In genomic region chr19:48795055-48795854, GRCh38 we compare ENCODE assay signal across 8 cellular contexts. TPM values are rescaled to one million over a fixed set of nuclear protein-coding genes. Genes with fewer than 3 reads are reported as not detected.
DNase-seq lines count a peak whose midpoint lies in the region; FAIRE-seq and TF ChIP-seq lines count a peak whose summit lies in the region.

No MANE protein-coding gene starts in this region.

- H4K20me1 ChIP-seq in osteoblast (ENCODE audit: insufficient read depth, low read length) = no peaks in the 10 kb centered on the region

- H3K36me3 ChIP-seq in osteoblast (ENCODE audit: insufficient read depth, low read length) (no peaks in the 10 kb centered on the region), testis (ENCODE audit: low read depth, missing control alignments) (no peaks in the 10 kb centered on the region)

- H3K4me3 ChIP-seq in osteoblast (ENCODE audit: insufficient read depth, low read length) (peak overlapping the region; percentile 73), testis (peak overlapping the region; percentile 19 to 61)

- H3K27ac ChIP-seq in osteoblast (ENCODE audit: low read depth, low read length) (peak overlapping the region; percentile 68), testis (peak overlapping the region; percentile 83 to 84)

- 0 to 2% methylated on average over 28 to 38 of the region's 38 CpGs for WGBS in testis, 2 donors

- intact Hi-C loops in testis (cut with DNase I; ENCODE audit: low total_unique reads) = loop anchor here (10.0 kb wide), 1 partner anchor 180 kb away; no protein-coding TSS in a partner anchor

- H3K27ac Mint-ChIP-seq in HFFc6 (peak overlapping the region; percentile 95), glutamatergic neuron (ENCODE audit: unreplicated experiment) (peak overlapping the region; percentile 97)
- H3K27ac Mint-ChIP-seq in activated naive CD8-positive, alpha-beta T cell = peak overlapping the region; percentile 83

- DNase-seq in HFFc6 = peak; percentile 92
- peak; percentile 62 for DNase-seq in NCI-H1048 (lab: John Stamatoyannopoulos, UW)
- DNase-seq in SKM-1 (lab: John Stamatoyannopoulos, UW; ENCODE audit: unreplicated experiment) = peak; percentile 59
- peak; percentile 89 for DNase-seq in glutamatergic neuron
- peak; percentile 98 for DNase-seq in osteoblast (ENCODE audit: insufficient read length, low spot score, missing footprints)
- DNase-seq in testis = peak; percentile 97

- peak overlapping the region; percentile 88 for H3K4me3 Mint-ChIP-seq in HFFc6
- H3K4me3 Mint-ChIP-seq in activated naive CD8-positive, alpha-beta T cell = peak overlapping the region; percentile 92
- H3K4me3 Mint-ChIP-seq in glutamatergic neuron (ENCODE audit: unreplicated experiment) = peak overlapping the region; percentile 94

- peak; percentile 96 for FAIRE-seq in G401.6 (lab: Jason Lieb, UNC)

- H3K4me1 Mint-ChIP-seq in HFFc6 (ENCODE audit: low read depth) = peaks cover 16% of the 10 kb centered on the region
- H3K4me1 Mint-ChIP-seq in activated naive CD8-positive, alpha-beta T cell (ENCODE audit: low read depth) = peaks cover 6% of the 10 kb centered on the region
- peaks cover 3% of the 10 kb centered on the region for H3K4me1 Mint-ChIP-seq in glutamatergic neuron (ENCODE audit: low read depth, unreplicated experiment)

- H3K27me3 Mint-ChIP-seq in HFFc6 (ENCODE audit: insufficient read depth) (no peaks in the 10 kb centered on the region; the same call in 1 of the 2 replicates), glutamatergic neuron (ENCODE audit: unreplicated experiment) (peaks cover 1% of the 10 kb centered on the region)
- no peaks in the 10 kb centered on the region for H3K27me3 Mint-ChIP-seq in activated naive CD8-positive, alpha-beta T cell

- peaks cover 14% of the 10 kb centered on the region for H3K4me1 ChIP-seq in osteoblast (ENCODE audit: insufficient read depth, low read length)
- H3K4me1 ChIP-seq in testis = peaks cover 12% of the 10 kb centered on the region

- TF ChIP-seq CTCF in HFFc6 (IDR thresholded peaks at IDR 0.05) = peak; percentile 98
- TF ChIP-seq CTCF in glutamatergic neuron (IDR thresholded peaks at IDR 0.05; ENCODE audit: partially characterized antibody, unreplicated experiment) = peak; percentile 95
- TF ChIP-seq CTCF in osteoblast (IDR thresholded peaks at IDR 0.05; ENCODE audit: extremely low read depth, low read depth, low read length) = peak; percentile 93
- TF ChIP-seq CTCF in testis (IDR thresholded peaks at IDR 0.05) = peak; percentile 94 to 98 (median 97)

- H3K9me3 ChIP-seq in osteoblast (ENCODE audit: low read depth, low read length) (no peaks in the 10 kb centered on the region), testis (no peaks in the 10 kb centered on the region)

- peak overlapping the region; percentile 88 for H2AFZ ChIP-seq in osteoblast (ENCODE audit: low read length)

- H3K27me3 ChIP-seq in osteoblast (ENCODE audit: insufficient read depth, low read length) = no peaks in the 10 kb centered on the region
- H3K27me3 ChIP-seq in testis = no peaks in the 10 kb centered on the region

- no peaks in the 10 kb centered on the region for H3K79me2 ChIP-seq in osteoblast (ENCODE audit: insufficient read depth, low read length)

- H3K36me3 Mint-ChIP-seq in HFFc6 (ENCODE audit: low read depth) (no peaks in the 10 kb centered on the region), glutamatergic neuron (ENCODE audit: unreplicated experiment) (no peaks in the 10 kb centered on the region)
- H3K36me3 Mint-ChIP-seq in activated naive CD8-positive, alpha-beta T cell = no peaks in the 10 kb centered on the region

- no peaks in the 10 kb centered on the region for H3K9me3 Mint-ChIP-seq in HFFc6
- no peaks in the 10 kb centered on the region for H3K9me3 Mint-ChIP-seq in activated naive CD8-positive, alpha-beta T cell (ENCODE audit: low read depth)
- no peaks in the 10 kb centered on the region for H3K9me3 Mint-ChIP-seq in glutamatergic neuron (ENCODE audit: unreplicated experiment)

- no peak for TF ChIP-seq POLR2A in testis (IDR thresholded peaks at IDR 0.05)

- peak overlapping the region; percentile 85 for H3K4me2 ChIP-seq in osteoblast (ENCODE audit: insufficient read depth, low read length)

RNA-seq across cellular contexts. Expression of gene BCAT2, which starts 15.6 kb away (rescaled TPM):
- 10 to 100 TPM; 31.3 to 41.2 (median 34.0) TPM for total RNA-seq in HFFc6 (2021; fragmentation: NEBNext Ultra II Directional; extraction: Animal tissue kit (Norgen Biotek cat#: 25700))
- total RNA-seq in glutamatergic neuron (ENCODE audit: unreplicated experiment) (22.3 TPM), osteoblast (29.7 and 30.1 TPM in 2 replicates), testis (10 to 100 TPM; 58.5 to 67.4 TPM)
- 38.0 TPM for polyA plus RNA-seq in testis (ENCODE audit: insufficient read depth, low read depth, low replicate concordance)

RNA-seq across cellular contexts. Expression of gene FGF21, which starts 39.9 kb away (rescaled TPM):
- total RNA-seq in HFFc6 (2021; fragmentation: NEBNext Ultra II Directional; extraction: Animal tissue kit (Norgen Biotek cat#: 25700)) = not detected
- not detected for total RNA-seq in glutamatergic neuron (ENCODE audit: unreplicated experiment)
- total RNA-seq in osteoblast = not detected in 2 replicates
- not detected for total RNA-seq in testis
- polyA plus RNA-seq in testis (ENCODE audit: insufficient read depth, low read depth, low replicate concordance) = not detected

RNA-seq across cellular contexts. Expression of gene HSD17B14, which starts 41.0 kb away (rescaled TPM):
- total RNA-seq in HFFc6 (2021; fragmentation: NEBNext Ultra II Directional; extraction: Animal tissue kit (Norgen Biotek cat#: 25700)) = 1 to 10 TPM; 2.9 to 10.0 (median 8.9) TPM
- total RNA-seq in glutamatergic neuron (ENCODE audit: unreplicated experiment) = 1.0 TPM
- 1.8 and 2.1 TPM in 2 replicates for total RNA-seq in osteoblast
- 10 to 100 TPM in 1 of 2 donors, 1 to 10 TPM in 1; 5.6 to 11.9 TPM for total RNA-seq in testis
- 8.8 TPM for polyA plus RNA-seq in testis (ENCODE audit: insufficient read depth, low read depth, low replicate concordance)

RNA-seq across cellular contexts. Expression of gene FUT1, which starts 42.8 kb away (rescaled TPM):
- total RNA-seq in HFFc6 (2021; fragmentation: NEBNext Ultra II Directional; extraction: Animal tissue kit (Norgen Biotek cat#: 25700)) = under 1 TPM in 3 of 6 experiments, not detected in 3; 0.05 to 0.06 (median 0.05) TPM
- total RNA-seq in glutamatergic neuron (ENCODE audit: unreplicated experiment) (4.4 TPM), osteoblast (under 0.01 TPM in 1 of 2 replicates, not detected in the other), testis (1 to 10 TPM; 2.0 to 3.6 TPM)
- 5.1 TPM for polyA plus RNA-seq in testis (ENCODE audit: insufficient read depth, low read depth, low replicate concordance)

RNA-seq across cellular contexts. Expression of gene IZUMO1, which starts 48.5 kb away (rescaled TPM):
- not detected for total RNA-seq in HFFc6 (2021; fragmentation: NEBNext Ultra II Directional; extraction: Animal tissue kit (Norgen Biotek cat#: 25700))
- total RNA-seq in glutamatergic neuron (ENCODE audit: unreplicated experiment) (not detected), osteoblast (not detected in 2 replicates), testis (10 to 100 TPM; 10.5 to 28.9 TPM)
- 32.8 TPM for polyA plus RNA-seq in testis (ENCODE audit: insufficient read depth, low read depth, low replicate concordance)

Comparison
In these comparisons a context has a peak if more than half of its experiments do, and no peak if none do; other contexts are left out.
1. Peak in every context shown above with its lines: DNase-seq, H3K4me3 ChIP-seq and H3K27ac ChIP-seq.